ENCODE assay signal across 1 cellular context in the genomic region with DNA sequence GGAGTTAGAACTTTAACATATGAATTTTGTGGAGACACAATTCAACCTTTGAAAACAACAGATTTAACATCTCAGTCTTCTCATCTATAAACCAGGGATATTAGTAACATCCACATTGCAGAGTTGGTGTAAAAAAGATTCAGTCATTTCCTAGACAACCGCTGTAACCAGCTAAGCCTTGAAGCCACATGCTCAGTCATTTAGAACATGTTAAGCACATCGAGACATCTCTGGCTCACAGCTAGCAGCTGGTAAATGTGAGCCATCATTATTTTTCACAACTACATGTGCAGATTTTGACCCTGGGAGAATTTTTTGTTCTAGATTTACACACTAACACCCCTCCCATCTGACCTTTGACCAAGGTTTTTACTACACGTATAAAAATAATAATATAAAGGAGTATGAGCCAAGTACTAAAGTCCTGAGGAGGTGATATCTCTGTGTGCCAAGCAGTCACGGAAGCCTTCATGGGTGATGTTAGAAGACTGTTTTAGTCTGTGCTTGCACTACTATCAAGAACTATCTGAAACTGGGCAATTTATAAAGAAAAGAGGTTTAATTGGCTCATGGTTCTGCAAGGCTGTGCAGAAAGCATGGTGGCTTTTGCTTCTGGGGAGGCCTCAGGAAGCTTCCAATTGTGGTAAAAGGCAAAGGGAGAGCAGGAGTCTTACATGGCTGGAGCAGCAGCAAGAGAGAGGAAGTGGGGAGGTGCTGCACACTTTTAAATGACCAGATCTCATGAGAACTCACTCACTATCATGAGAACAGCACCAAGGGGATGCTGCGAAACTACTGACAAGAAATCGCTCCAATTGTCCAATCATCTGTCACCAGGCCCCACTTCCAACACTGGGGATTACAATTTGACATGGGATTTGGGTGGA.
TF ChIP-seq lines count a peak whose summit lies in the region.

No MANE protein-coding gene starts in this region.

TF ChIP-seq in GM12878, 131 proteins besides CTCF, POLR2A, EP300 and RAD21:
- TF ChIP-seq JUNB (IDR thresholded peaks at IDR 0.05), result peak; percentile 24; the same call in 1 of the 2 replicates
- TF ChIP-seq ZNF687 (IDR thresholded peaks at IDR 0.05), result peak; percentile 58; the same call in 1 of the 2 replicates
- TF ChIP-seq MYB (IDR thresholded peaks at IDR 0.05; ENCODE audit: borderline replicate concordance, low read depth, low read length), result no peak
- TF ChIP-seq BCL11A (IDR thresholded peaks at IDR 0.05; ENCODE audit: low read depth, low read length), result peak; percentile 46; the same call in 1 of the 2 replicates
- TF ChIP-seq SMARCA5 (IDR thresholded peaks at IDR 0.05), result 0 out of 2 replicates have a peak, but pooled peaks have one; percentile 48
- no peak for TF ChIP-seq YBX1 (IDR thresholded peaks at IDR 0.05)
- no peak for TF ChIP-seq CBX3 (IDR thresholded peaks at IDR 0.05; ENCODE audit: borderline replicate concordance, low read depth)
- TF ChIP-seq RUNX3 (IDR thresholded peaks at IDR 0.05; ENCODE audit: low read length), result peak; percentile 67
- TF ChIP-seq NR2F1 (conservative IDR thresholded peaks at IDR 0.05), result 0 out of 2 replicates have a peak, but pooled peaks have one; percentile 35
- no peak for TF ChIP-seq CHD2 (IDR thresholded peaks at IDR 0.05; ENCODE audit: borderline replicate concordance, low read depth, low read length)
- no peak for TF ChIP-seq BCL3 (IDR thresholded peaks at IDR 0.05; ENCODE audit: borderline replicate concordance, insufficient read depth, low read depth, low read length, poor library complexity, severe bottlenecking)
- TF ChIP-seq ZSCAN29 (IDR thresholded peaks at IDR 0.05), result no peak
- peak; percentile 64; the same call in 1 of the 2 replicates for TF ChIP-seq SPI1 (IDR thresholded peaks at IDR 0.05; ENCODE audit: borderline replicate concordance, insufficient read depth, low read depth, low read length)
- TF ChIP-seq ATF2 (IDR thresholded peaks at IDR 0.05; ENCODE audit: low read length), result peak; percentile 23
- 0 out of 2 replicates have a peak, but pooled peaks have one; percentile 29 for TF ChIP-seq PAX5 (IDR thresholded peaks at IDR 0.05; ENCODE audit: borderline replicate concordance, low read depth, low read length)
- TF ChIP-seq BMI1 (IDR thresholded peaks at IDR 0.05; ENCODE audit: borderline replicate concordance), result no peak
- TF ChIP-seq TCF7 (IDR thresholded peaks at IDR 0.05; ENCODE audit: borderline replicate concordance), result no peak
- no peak for TF ChIP-seq FOS (IDR thresholded peaks at IDR 0.05; ENCODE audit: borderline replicate concordance, extremely low read depth, insufficient read length)
- no peak for TF ChIP-seq KDM1A (IDR thresholded peaks at IDR 0.05; ENCODE audit: borderline replicate concordance)
- 0 out of 2 replicates have a peak, but pooled peaks have one; percentile 30 for TF ChIP-seq FOXM1 (IDR thresholded peaks at IDR 0.05; ENCODE audit: low read depth, low read length)
- TF ChIP-seq TCF12 (IDR thresholded peaks at IDR 0.05; ENCODE audit: low read depth, low read length), result 0 out of 2 replicates have a peak, but pooled peaks have one; percentile 39
